ENCODE assay signal across 20 cellular contexts in the genomic region with DNA sequence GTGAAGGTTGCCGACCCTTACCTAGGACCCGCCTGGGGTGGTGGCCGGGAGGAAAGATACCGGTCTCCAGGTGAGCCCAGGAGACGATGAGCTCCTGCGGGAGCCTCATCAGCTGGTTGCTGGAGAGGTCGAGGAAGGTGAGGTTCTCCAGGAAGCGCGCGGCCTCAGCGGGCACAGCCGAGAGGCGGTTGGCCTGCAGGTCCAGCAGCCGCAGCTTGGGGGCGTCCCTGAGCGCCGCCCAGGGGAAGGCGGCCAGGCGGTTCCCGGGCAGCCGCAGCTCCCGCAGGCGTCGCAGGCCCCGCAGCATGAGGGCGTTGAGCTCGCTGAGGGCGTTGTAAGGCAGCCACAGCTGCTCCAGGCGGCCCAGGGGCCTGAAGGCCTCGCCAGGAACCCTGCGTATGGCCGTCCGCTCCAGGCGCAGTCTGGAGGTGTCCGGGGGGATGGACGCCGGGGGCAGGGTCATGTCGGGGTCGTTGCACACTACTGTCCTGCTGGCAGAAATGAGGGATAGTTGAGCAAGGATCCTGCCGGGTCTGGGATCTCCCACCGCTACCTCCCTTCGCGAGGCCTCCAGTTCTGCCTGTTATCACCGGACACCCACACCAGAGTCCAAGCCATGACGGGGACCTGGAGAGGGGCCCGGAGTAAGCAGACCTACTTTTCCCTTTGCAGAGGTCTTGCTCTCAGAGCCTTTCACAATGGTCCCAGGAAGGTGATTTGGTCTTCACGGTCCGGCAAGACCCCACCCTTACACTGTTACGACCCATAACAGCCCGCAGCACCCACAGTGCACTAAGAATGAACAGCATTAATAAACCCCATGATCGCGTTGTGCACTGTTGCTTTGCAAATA. TPM values are rescaled to one million over a fixed set of nuclear protein-coding genes. Genes with fewer than 3 reads are reported as not detected.
DNase-seq lines count a peak whose midpoint lies in the region; ATAC-seq and TF ChIP-seq lines count a peak whose summit lies in the region.
"Had no signal": no experiment of that assay in that cellular context is flagged by ENCODE, and none has a peak within 500 bp of the region (broad histone marks: within the 10 kb centered on the region; RNA-seq: fewer than 3 reads in every experiment).

No MANE protein-coding gene starts in this region.

- no peaks in the 10 kb centered on the region for H3K4me1 Mint-ChIP-seq in chondrocyte (ENCODE audit: low read depth)
- H3K4me1 Mint-ChIP-seq in type B pancreatic cell (ENCODE audit: unreplicated experiment): no peaks in the 10 kb centered on the region
- H3K4me1 Mint-ChIP-seq: central memory CD8-positive, alpha-beta T cell had no signal

- TF ChIP-seq CTCF in chondrocyte (IDR thresholded peaks at IDR 0.05) (peak; percentile 23), type B pancreatic cell (conservative IDR thresholded peaks at IDR 0.05) (peak; percentile 54), body of pancreas (IDR thresholded peaks at IDR 0.05) (no peak)

- no CpG with 5 or more reads among the region's 52 CpGs for WGBS in iPS DF 6.9 (ENCODE audit: insufficient coverage, insufficient read length)
- WGBS in body of pancreas, 2 donors: 45 to 94% methylated on average over 12 to 51 of the region's 52 CpGs

- H3K4me1 ChIP-seq in iPS DF 6.9 (ENCODE audit: control insufficient read depth, insufficient read depth, low read length): no peaks in the 10 kb centered on the region
- no peaks in the 10 kb centered on the region for H3K4me1 ChIP-seq in body of pancreas
- H3K4me1 ChIP-seq: Caco-2 had no signal

- H3K27me3 Mint-ChIP-seq in chondrocyte (ENCODE audit: low read depth): peaks cover 21% of the 10 kb centered on the region
- peaks cover 43% of the 10 kb centered on the region for H3K27me3 Mint-ChIP-seq in type B pancreatic cell

- TF ChIP-seq POLR2A in body of pancreas (IDR thresholded peaks at IDR 0.05): no peak

- H3K4me3 Mint-ChIP-seq in chondrocyte (ENCODE audit: unreplicated experiment): no peak overlapping the region
- no peak overlapping the region for H3K4me3 Mint-ChIP-seq in type B pancreatic cell
- H3K4me3 Mint-ChIP-seq: activated naive CD8-positive, alpha-beta T cell; central memory CD8-positive, alpha-beta T cell; stimulated activated naive CD8-positive, alpha-beta T cell treated with anti-CD3 and anti-CD28 coated beads, Interleukin-15, Interleukin-2, amounts not matched to agents 100 ng/mL and 50 ng/mL, for 24 hours had no signal

- H3K36me3 ChIP-seq in iPS DF 6.9 (ENCODE audit: control insufficient read depth, insufficient read depth, low read length) (no peaks in the 10 kb centered on the region), body of pancreas (replicated peaks in 1 of 2; ENCODE audit: insufficient read depth in 1 of 2, low read depth in 2 of 2) (no peaks in the 10 kb centered on the region)

- H3K4me3 ChIP-seq in iPS DF 6.9 (ENCODE audit: low read length) (no peak overlapping the region), body of pancreas (no peak overlapping the region)

- H3K9me3 Mint-ChIP-seq in chondrocyte (ENCODE audit: low read depth) (no peaks in the 10 kb centered on the region), type B pancreatic cell (no peaks in the 10 kb centered on the region)
- H3K9me3 Mint-ChIP-seq: central memory CD8-positive, alpha-beta T cell; stimulated activated naive CD8-positive, alpha-beta T cell treated with anti-CD3 and anti-CD28 coated beads, Interleukin-15, Interleukin-2, amounts not matched to agents 100 ng/mL and 50 ng/mL, for 24 hours had no signal

- H3K27ac Mint-ChIP-seq in chondrocyte (ENCODE audit: unreplicated experiment) (no peak overlapping the region), type B pancreatic cell (no peak overlapping the region)
- H3K27ac Mint-ChIP-seq: activated naive CD8-positive, alpha-beta T cell; stimulated activated naive CD8-positive, alpha-beta T cell treated with anti-CD3 and anti-CD28 coated beads, Interleukin-15, Interleukin-2, amounts not matched to agents 100 ng/mL and 50 ng/mL, for 24 hours had no signal

- intact Hi-C loops in Right ventricle myocardium inferior (cut with DNase I) (no loop called here), cardiac septum (cut with DNase I) (no loop called here), body of pancreas (cut with DNase I) (no loop called here)

- H3K27ac ChIP-seq in iPS DF 6.9 (ENCODE audit: low read length): no peak overlapping the region
- H3K27ac ChIP-seq in body of pancreas: no peak overlapping the region

- peak; percentile 79 for ATAC-seq in Right ventricle myocardium inferior
- no peak for ATAC-seq in body of pancreas
- ATAC-seq in HG02588 (IDR thresholded peaks at IDR 0.05; ENCODE audit: unreplicated experiment): no peak
- ATAC-seq: PC-3 had no signal

- DNase-seq in Right ventricle myocardium inferior (ENCODE audit: missing footprints) (no peak), cardiac septum (ENCODE audit: low spot score) (no peak), chondrocyte (ENCODE audit: low spot score) (no peak), iPS DF 6.9 (ENCODE audit: low read depth, low spot score) (peak; percentile 48), type B pancreatic cell (ENCODE audit: extremely low spot score, unreplicated experiment) (no peak), body of pancreas (no peak), hepatic stellate cell (ENCODE audit: low spot score) (no peak)
- DNase-seq: Caco-2, hypothalamus, KBM-7, NCI-H1417 treated with DMSO at 0.1 percent for 48 hours, PC-3 had no signal

- no peaks in the 10 kb centered on the region for H3K9me3 ChIP-seq in iPS DF 6.9 (ENCODE audit: control insufficient read depth, insufficient read depth, low read length)
- H3K9me3 ChIP-seq in body of pancreas: no peaks in the 10 kb centered on the region
- H3K9me3 ChIP-seq: Caco-2 had no signal

- H3K27me3 ChIP-seq in iPS DF 6.9 (ENCODE audit: control insufficient read depth, insufficient read depth, low read length) (no peaks in the 10 kb centered on the region; the same call in 1 of the 2 replicates), body of pancreas (peaks cover 0 to 6% of the 10 kb centered on the region in 2 donors)

- H3K36me3 Mint-ChIP-seq in chondrocyte (ENCODE audit: low read depth) (no peaks in the 10 kb centered on the region), type B pancreatic cell (no peaks in the 10 kb centered on the region)
- H3K36me3 Mint-ChIP-seq: activated naive CD8-positive, alpha-beta T cell had no signal

RNA-seq across cellular contexts. Expression of a gene that starts 3.9 kb away (rescaled TPM):
- not detected for total RNA-seq in Right ventricle myocardium inferior
- total RNA-seq in cardiac septum: not detected
- not detected in 3 replicates for total RNA-seq in chondrocyte
- not detected in 2 replicates for total RNA-seq in type B pancreatic cell (ENCODE audit: low replicate concordance)
- total RNA-seq in body of pancreas: not detected
- total RNA-seq: Caco-2, epithelial cell of proximal tubule, lung microvascular endothelial cell, NCI-H460, PC-3, skeletal muscle tissue had no signal

RNA-seq across cellular contexts. Expression of a gene that starts 7.4 kb away (rescaled TPM):
- total RNA-seq in Right ventricle myocardium inferior (1.9 TPM), cardiac septum (not detected), chondrocyte (not detected in 3 replicates), type B pancreatic cell (ENCODE audit: low replicate concordance) (not detected in 2 replicates), body of pancreas (not detected)
- total RNA-seq: Caco-2, epithelial cell of proximal tubule, lung microvascular endothelial cell, NCI-H460, PC-3 had no signal

RNA-seq across cellular contexts. Expression of a gene that starts 12.1 kb away (rescaled TPM):
- total RNA-seq in Right ventricle myocardium inferior (not detected), cardiac septum (not detected), chondrocyte (not detected in 3 replicates), type B pancreatic cell (ENCODE audit: low replicate concordance) (not detected in 2 replicates), body of pancreas (not detected)
- total RNA-seq: Caco-2, epithelial cell of proximal tubule, lung microvascular endothelial cell, NCI-H460, PC-3, skeletal muscle tissue had no signal

RNA-seq across cellular contexts. Expression of a gene that starts 43.1 kb away (rescaled TPM):
- total RNA-seq in Right ventricle myocardium inferior (0.65 TPM), cardiac septum (1.3 TPM), chondrocyte (0.24 to 5.1 TPM (median 3.5 TPM) in 3 replicates), type B pancreatic cell (ENCODE audit: low replicate concordance) (0.41 and 0.93 TPM in 2 replicates), body of pancreas (under 1 TPM in 1 of 2 donors, not detected in 1; 0.26 TPM)
- total RNA-seq: Caco-2, PC-3 had no signal

Comparison
In these comparisons a context has a peak if more than half of its experiments do, and no peak if none do; other contexts are left out.
1. CTCF ChIP-seq: peak in chondrocyte (single experiment) and type B pancreatic cell (single experiment); none in body of pancreas (0 of 7).